ENCODE assay signal across 12 cellular contexts in the genomic region with DNA sequence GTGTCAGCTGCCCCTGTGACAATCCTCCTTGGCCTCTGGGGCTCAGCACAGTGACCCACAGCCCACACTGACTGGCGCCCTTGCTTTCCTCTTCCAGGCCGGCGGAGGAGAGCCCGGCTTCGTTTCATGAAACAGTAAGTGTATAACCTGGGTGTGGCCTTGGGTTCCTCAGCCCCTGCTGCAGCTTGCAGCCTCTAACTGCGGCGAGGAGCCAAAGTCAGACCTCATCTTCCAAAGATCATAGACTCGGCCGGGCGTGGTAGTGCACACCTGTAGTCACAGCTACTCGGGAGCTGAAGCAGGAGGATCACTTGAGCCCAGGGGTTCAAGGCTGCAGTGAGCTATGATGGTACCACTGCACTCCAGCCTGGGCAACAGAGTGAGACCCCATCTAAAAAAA. TPM values are rescaled to one million over a fixed set of nuclear protein-coding genes. Genes with fewer than 3 reads are reported as not detected.
DNase-seq lines count a peak whose midpoint lies in the region; ATAC-seq and TF ChIP-seq lines count a peak whose summit lies in the region.
"Not testable (repeated sequence)": the region's sequence is repeated elsewhere in the genome, so short reads cannot be mapped to it uniquely, and the experiment has no call there.
"Had no signal": no experiment of that assay in that cellular context is flagged by ENCODE, and none has a peak within 500 bp of the region (broad histone marks: within the 10 kb centered on the region; RNA-seq: fewer than 3 reads in every experiment).

No MANE protein-coding gene starts in this region.

- H2AFZ ChIP-seq in OCI-LY1 (ENCODE audit: low read length), result not testable (repeated sequence)

- peak; percentile 41 for ATAC-seq in activated CD8-positive, alpha-beta T cell treated with anti-CD3 and anti-CD28 coated beads, Interleukin-2, amount 10 ng/mL, durations not matched to agents 7 days and 5 days
- peak; percentile 93 for ATAC-seq in left colon
- peak; percentile 56 for ATAC-seq in mucosa of descending colon
- ATAC-seq in stimulated activated memory B cell treated with anti-CD40 and anti-IgM and Interleukin-4, amounts not matched to agents 10 μg/mL and 1 μg/mL and 100 μg/mL, for 72 hours, result peak; percentile 14

- peak overlapping the region; percentile 23 for H3K27ac ChIP-seq in OCI-LY1 (ENCODE audit: low read depth, low read length, poor library complexity, severe bottlenecking)
- H3K27ac ChIP-seq in colonic mucosa, result not testable (repeated sequence)

- CTCF ChIA-PET in activated CD8-positive, alpha-beta T cell treated with anti-CD3 and anti-CD28 coated beads, Interleukin-2, amount 10 ng/mL, durations not matched to agents 7 days and 5 days (lab: Charles Lee), result not testable (repeated sequence)

- not testable (repeated sequence) for H3K4me3 Mint-ChIP-seq in activated CD8-positive, alpha-beta T cell treated with anti-CD3 and anti-CD28 coated beads, Interleukin-2, amount 10 ng/mL, durations not matched to agents 7 days and 5 days; stimulated activated memory B cell treated with anti-CD40 and anti-IgM and Interleukin-4, amounts not matched to agents 10 μg/mL and 1 μg/mL and 100 μg/mL, for 72 hours

- not testable (repeated sequence) for H3K27me3 ChIP-seq in OCI-LY1 (ENCODE audit: insufficient read depth, low read length); colonic mucosa

- not testable (repeated sequence) for H3K27ac Mint-ChIP-seq in activated CD8-positive, alpha-beta T cell treated with anti-CD3 and anti-CD28 coated beads, Interleukin-2, amount 10 ng/mL, durations not matched to agents 7 days and 5 days; stimulated activated memory B cell treated with anti-CD40 and anti-IgM and Interleukin-4, amounts not matched to agents 10 μg/mL and 1 μg/mL and 100 μg/mL, for 72 hours

- not testable (repeated sequence) for TF ChIP-seq CTCF in OCI-LY1 (IDR thresholded peaks at IDR 0.05; ENCODE audit: low read length); colonic mucosa (IDR thresholded peaks at IDR 0.05); mucosa of descending colon (IDR thresholded peaks at IDR 0.05)

- not testable (repeated sequence) for H3K9me2 ChIP-seq in OCI-LY1 (ENCODE audit: low read depth, low read length)

- not testable (repeated sequence) for H3K9me3 Mint-ChIP-seq in activated CD8-positive, alpha-beta T cell treated with anti-CD3 and anti-CD28 coated beads, Interleukin-2, amount 10 ng/mL, durations not matched to agents 7 days and 5 days (ENCODE audit: insufficient read depth); stimulated activated memory B cell treated with anti-CD40 and anti-IgM and Interleukin-4, amounts not matched to agents 10 μg/mL and 1 μg/mL and 100 μg/mL, for 72 hours

- H3K36me3 ChIP-seq in OCI-LY1 (ENCODE audit: insufficient read depth, low read length); colonic mucosa; mucosa of descending colon (ENCODE audit: low read depth): not testable (repeated sequence)

- not testable (repeated sequence) for H3F3A ChIP-seq in OCI-LY1 (ENCODE audit: insufficient read depth, low read length)

- not testable (repeated sequence) for H3K4me1 ChIP-seq in OCI-LY1 (ENCODE audit: insufficient read depth, low read length, severe bottlenecking); colonic mucosa; mucosa of descending colon (ENCODE audit: low read depth)

- H3K4me3 ChIP-seq in OCI-LY1 (ENCODE audit: low read depth, low read length, poor library complexity, severe bottlenecking); colonic mucosa; mucosa of descending colon: not testable (repeated sequence)

- POLR2A ChIA-PET in activated CD8-positive, alpha-beta T cell treated with anti-CD3 and anti-CD28 coated beads, Interleukin-2, amount 10 ng/mL, durations not matched to agents 7 days and 5 days (lab: Charles Lee), result not testable (repeated sequence)

- not testable (repeated sequence) for H4K20me1 ChIP-seq in OCI-LY1 (ENCODE audit: insufficient read depth, low read length)

- H3K4me2 ChIP-seq in OCI-LY1 (ENCODE audit: low read length), result not testable (repeated sequence)

- H3K36me3 Mint-ChIP-seq in activated CD8-positive, alpha-beta T cell treated with anti-CD3 and anti-CD28 coated beads, Interleukin-2, amount 10 ng/mL, durations not matched to agents 7 days and 5 days (ENCODE audit: low read depth); stimulated activated memory B cell treated with anti-CD40 and anti-IgM and Interleukin-4, amounts not matched to agents 10 μg/mL and 1 μg/mL and 100 μg/mL, for 72 hours: not testable (repeated sequence)

- H3K9me3 ChIP-seq in OCI-LY1 (ENCODE audit: low read length); colonic mucosa; mucosa of descending colon: not testable (repeated sequence)

- H3K4me1 Mint-ChIP-seq in activated CD8-positive, alpha-beta T cell treated with anti-CD3 and anti-CD28 coated beads, Interleukin-2, amount 10 ng/mL, durations not matched to agents 7 days and 5 days (ENCODE audit: low read depth), result peaks cover 22% of the 10 kb centered on the region
- H3K4me1 Mint-ChIP-seq in stimulated activated memory B cell treated with anti-CD40 and anti-IgM and Interleukin-4, amounts not matched to agents 10 μg/mL and 1 μg/mL and 100 μg/mL, for 72 hours, result not testable (repeated sequence)

- not testable (repeated sequence) for H3K79me2 ChIP-seq in OCI-LY1 (ENCODE audit: insufficient read depth, low read length)

- H3K9ac ChIP-seq in OCI-LY1 (ENCODE audit: low read length); colonic mucosa (ENCODE audit: low read depth in 2 of 2, low read length in 2 of 2): not testable (repeated sequence)

- not testable (repeated sequence) for H3K27me3 Mint-ChIP-seq in activated CD8-positive, alpha-beta T cell treated with anti-CD3 and anti-CD28 coated beads, Interleukin-2, amount 10 ng/mL, durations not matched to agents 7 days and 5 days (ENCODE audit: low read depth); stimulated activated memory B cell treated with anti-CD40 and anti-IgM and Interleukin-4, amounts not matched to agents 10 μg/mL and 1 μg/mL and 100 μg/mL, for 72 hours

- DNase-seq in activated CD8-positive, alpha-beta T cell treated with anti-CD3 and anti-CD28 coated beads, Interleukin-2, amount 10 ng/mL, durations not matched to agents 7 days and 5 days, result not testable (repeated sequence)
- peak; percentile 34 for DNase-seq in colonic mucosa
- peak; percentile 30 to 65 for DNase-seq in left colon
- DNase-seq in mucosa of descending colon, result peak in 2 of 3 donors; percentile 47 to 56

- intact Hi-C loops in colonic mucosa (cut with DNase I); left colon (cut with DNase I, micrococcal nuclease); mucosa of descending colon (cut with DNase I, micrococcal nuclease): not testable (repeated sequence)

RNA-seq across cellular contexts. Expression of a gene that starts 17.0 kb away (rescaled TPM):
- total RNA-seq in activated CD8-positive, alpha-beta T cell treated with anti-CD3 and anti-CD28 coated beads, Interleukin-2, amount 10 ng/mL, durations not matched to agents 7 days and 5 days, result 1 to 10 TPM; 3.6 to 3.7 TPM
- total RNA-seq in colonic mucosa (under 1 TPM in 1 of 2 donors, not detected in 1; 0.22 TPM), left colon (under 1 TPM; 0.06 to 0.08 TPM), mucosa of descending colon (under 1 TPM; 0.07 to 0.26 (median 0.16) TPM)
- total RNA-seq: Calu3, Daoy, G401, GM23338, H4, H9 had no signal

RNA-seq across cellular contexts. Expression of a gene that starts 36.0 kb away (rescaled TPM):
- under 1 TPM; 0.24 to 0.31 TPM for total RNA-seq in activated CD8-positive, alpha-beta T cell treated with anti-CD3 and anti-CD28 coated beads, Interleukin-2, amount 10 ng/mL, durations not matched to agents 7 days and 5 days
- total RNA-seq in colonic mucosa (under 1 TPM; 0.05 to 0.11 TPM), left colon (under 1 TPM; 0.06 to 0.24 TPM), mucosa of descending colon (under 1 TPM; 0.07 to 0.26 (median 0.16) TPM)
- total RNA-seq: Calu3, H4 had no signal

Comparison
In these comparisons a context has a peak if more than half of its experiments do, and no peak if none do; other contexts are left out.
1. ATAC-seq: peak in every context shown above with its lines; median percentile 93 in left colon; 56 in mucosa of descending colon; 41 in activated CD8-positive, alpha-beta T cell treated with anti-CD3 and anti-CD28 coated beads, Interleukin-2, amount 10 ng/mL, durations not matched to agents 7 days and 5 days; 14 in stimulated activated memory B cell treated with anti-CD40 and anti-IgM and Interleukin-4, amounts not matched to agents 10 μg/mL and 1 μg/mL and 100 μg/mL, for 72 hours.